24 cellular contexts compared by ENCODE assay signal in the genomic region with DNA sequence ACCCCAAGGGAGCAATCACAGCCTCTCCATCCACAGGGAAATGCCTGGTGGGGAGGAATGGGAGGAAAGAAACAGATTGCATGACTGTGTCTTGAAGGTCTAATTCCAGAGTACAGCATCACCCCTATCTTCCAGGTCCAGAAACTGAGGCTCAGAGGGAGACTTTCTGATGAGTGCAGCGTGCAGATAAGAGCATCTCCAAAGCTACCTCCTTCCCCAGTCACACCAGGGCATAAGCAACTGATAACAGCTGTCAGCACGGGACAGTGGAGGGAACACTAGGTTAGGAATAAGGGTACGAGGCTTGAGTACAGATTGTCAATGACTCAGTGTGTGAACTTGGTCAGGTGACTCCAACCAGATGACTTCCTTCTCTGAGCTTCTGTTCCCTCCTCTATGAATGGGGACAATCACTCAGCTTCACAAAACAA.
A peak's percentile ranks its signal among the peaks of the same experiment; 100 is the strongest.
DNase-seq lines count a peak whose midpoint lies in the region; ATAC-seq and TF ChIP-seq lines count a peak whose summit lies in the region.
"Had no signal": no experiment of that assay in that cellular context is flagged by ENCODE, and none has a peak within 500 bp of the region (broad histone marks: within the 10 kb centered on the region; RNA-seq: fewer than 3 reads in every experiment).

No MANE protein-coding gene starts in this region.

- CTCF ChIA-PET in CD4-positive, alpha-beta T cell (lab: Charles Lee) = no interaction called here
- CTCF ChIA-PET in GM10248 (lab: Yijun Ruan, JAX) = interaction anchor here (0.9 to 9.0 kb wide), 8 partner anchors 9 to 212 kb away, joined by 3 to 135 read pairs (median 4); no protein-coding TSS in a partner anchor

- no peak for DNase-seq in CD4-positive, alpha-beta T cell
- DNase-seq in MV-4-11 (lab: John Stamatoyannopoulos, UW) (peak; percentile 25), erythroblast (lab: John Stamatoyannopoulos, UW) (peak; percentile 17 to 50), neural crest cell (ENCODE audit: low read depth, low spot score) (no peak), GM10248 (ENCODE audit: extremely low spot score) (no peak), NCI-H748 (lab: John Stamatoyannopoulos, UW; ENCODE audit: unreplicated experiment) (no peak), left colon (no peak)
- DNase-seq: activated CD4-positive, alpha-beta T cell treated with anti-CD3 and anti-CD28 coated beads, Interleukin-2, amount 50 U/mL, for 48 hours; activated gamma-delta T cell treated with Interleukin-2 at 50 U/mL for 16 hours; CD8-positive, alpha-beta memory T cell; DND-41; kidney; mesendoderm; natural killer cell; NCI-H1436; NCI-H2171 treated with DMSO at 0.1 percent for 48 hours; NCI-H526 treated with DMSO at 0.1 percent for 48 hours; stimulated activated CD4-positive, alpha-beta T cell treated with anti-CD3 and anti-CD28 coated beads, Interleukin-2, amount 100 ng/mL, for 48 hours had no signal

- no peak overlapping the region for H3K27ac Mint-ChIP-seq in CD4-positive, alpha-beta T cell
- no peak overlapping the region for H3K27ac Mint-ChIP-seq in neural crest cell (ENCODE audit: unreplicated experiment)
- H3K27ac Mint-ChIP-seq: CD8-positive, alpha-beta memory T cell; natural killer cell; stimulated activated naive CD8-positive, alpha-beta T cell treated with anti-CD3 and anti-CD28 coated beads, Interleukin-15, Interleukin-2, amounts not matched to agents 100 ng/mL and 50 ng/mL, for 24 hours had no signal

- peak; percentile 16 for ATAC-seq in CD4-positive, alpha-beta T cell (ENCODE audit: poor library complexity)
- ATAC-seq in left colon = no peak
- ATAC-seq: natural killer cell, Panc1 had no signal

- H3K27ac ChIP-seq in CD4-positive, alpha-beta T cell (ENCODE audit: low read depth, low read length) = no peak overlapping the region
- H3K27ac ChIP-seq: parathyroid adenoma, SK-N-MC had no signal

- H3K27me3 Mint-ChIP-seq in CD4-positive, alpha-beta T cell = no peaks in the 10 kb centered on the region
- H3K27me3 Mint-ChIP-seq in neural crest cell (ENCODE audit: low read depth) = peaks cover 3% of the 10 kb centered on the region
- H3K27me3 Mint-ChIP-seq: stimulated activated naive CD8-positive, alpha-beta T cell treated with anti-CD3 and anti-CD28 coated beads, Interleukin-15, Interleukin-2, amounts not matched to agents 100 ng/mL and 50 ng/mL, for 24 hours had no signal

- H3K9me3 Mint-ChIP-seq in CD4-positive, alpha-beta T cell = no peaks in the 10 kb centered on the region
- no peaks in the 10 kb centered on the region for H3K9me3 Mint-ChIP-seq in neural crest cell
- H3K9me3 Mint-ChIP-seq: natural killer cell; stimulated activated naive CD8-positive, alpha-beta T cell treated with anti-CD3 and anti-CD28 coated beads, Interleukin-15, Interleukin-2, amounts not matched to agents 100 ng/mL and 50 ng/mL, for 24 hours had no signal

- no peaks in the 10 kb centered on the region for H3K27me3 ChIP-seq in CD4-positive, alpha-beta T cell (ENCODE audit: control insufficient read depth, insufficient read depth, low read length)
- H3K27me3 ChIP-seq: tibial nerve had no signal

- TF ChIP-seq CTCF in CD4-positive, alpha-beta T cell (IDR thresholded peaks at IDR 0.05) = no peak
- TF ChIP-seq CTCF in neural crest cell (conservative IDR thresholded peaks at IDR 0.05) = no peak
- TF ChIP-seq CTCF in GM10248 (IDR thresholded peaks at IDR 0.05; ENCODE audit: control extremely low read depth, extremely low read depth, low read depth, missing control alignments) = no peak

- TF ChIP-seq POLR2A in erythroblast (IDR thresholded peaks at IDR 0.05; ENCODE audit: low read length) = no peak

- POLR2A ChIA-PET in CD4-positive, alpha-beta T cell (lab: Charles Lee) = no interaction called here
- POLR2A ChIA-PET in GM10248 (lab: Yijun Ruan, JAX) = no interaction called here

- H3K4me1 Mint-ChIP-seq in CD4-positive, alpha-beta T cell (ENCODE audit: low read depth) = peaks cover 20% of the 10 kb centered on the region
- H3K4me1 Mint-ChIP-seq in neural crest cell = peaks cover 31% of the 10 kb centered on the region

- no peaks in the 10 kb centered on the region for H3K36me3 Mint-ChIP-seq in CD4-positive, alpha-beta T cell (ENCODE audit: low read depth)
- H3K36me3 Mint-ChIP-seq in neural crest cell (ENCODE audit: low read depth) = no peaks in the 10 kb centered on the region
- H3K36me3 Mint-ChIP-seq: CD8-positive, alpha-beta memory T cell; natural killer cell had no signal

- intact Hi-C loops in CD4-positive, alpha-beta T cell (cut with DNase I, micrococcal nuclease) = loop anchor here in 1 of 2 experiments (5.0 kb wide), 1 partner anchor 408 kb away; no protein-coding TSS in a partner anchor
- intact Hi-C loops in left colon (cut with DNase I, micrococcal nuclease) = loop anchor here in 1 of 2 donors (5.0 kb wide), 1 partner anchor 198 kb away; no protein-coding TSS in a partner anchor

- no peak overlapping the region for H3K4me3 Mint-ChIP-seq in CD4-positive, alpha-beta T cell
- H3K4me3 Mint-ChIP-seq in neural crest cell = peak overlapping the region; percentile 16
- H3K4me3 Mint-ChIP-seq: natural killer cell; stimulated activated naive CD8-positive, alpha-beta T cell treated with anti-CD3 and anti-CD28 coated beads, Interleukin-15, Interleukin-2, amounts not matched to agents 100 ng/mL and 50 ng/mL, for 24 hours had no signal

- no peaks in the 10 kb centered on the region for H3K9me3 ChIP-seq in CD4-positive, alpha-beta T cell (ENCODE audit: control insufficient read depth, low read length)
- H3K9me3 ChIP-seq: HAP-1, tibial nerve had no signal

Comparison
In these comparisons a context has a peak if more than half of its experiments do, and no peak if none do; other contexts are left out.
1. DNase-seq: peak in MV-4-11 (single experiment) and erythroblast (2 of 2); none in CD4-positive, alpha-beta T cell (0 of 10), neural crest cell (single experiment), GM10248 (single experiment), NCI-H748 (single experiment) and left colon (0 of 2).